In the genomic region with DNA sequence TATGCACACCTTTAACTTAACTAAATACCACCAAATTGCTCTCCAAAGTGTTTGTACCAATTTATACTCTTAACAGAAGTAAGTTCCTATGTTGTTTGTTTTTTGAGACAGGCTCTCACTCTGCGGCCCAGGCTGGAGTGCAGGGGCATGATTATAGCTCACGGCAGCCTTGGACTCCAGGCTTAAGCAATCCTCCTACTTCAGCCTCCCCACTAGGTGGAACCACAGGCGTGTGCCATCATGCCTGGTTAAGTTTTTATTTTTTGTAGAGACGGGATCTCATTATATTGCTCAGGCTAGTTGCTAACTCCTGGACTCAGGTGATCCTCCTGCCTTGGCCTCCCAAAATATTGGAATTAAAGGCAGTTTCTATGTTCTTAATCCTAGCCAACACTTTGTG, we compare ENCODE assay signal across 13 cellular contexts. TPM values are rescaled to one million over a fixed set of nuclear protein-coding genes. Genes with fewer than 3 reads are reported as not detected.
DNase-seq lines count a peak whose midpoint lies in the region; ATAC-seq, FAIRE-seq and TF ChIP-seq lines count a peak whose summit lies in the region.
"Had no signal": no experiment of that assay in that cellular context is flagged by ENCODE, and none has a peak within 500 bp of the region (broad histone marks: within the 10 kb centered on the region; RNA-seq: fewer than 3 reads in every experiment).

No MANE protein-coding gene starts in this region.

- H3K36me3 Mint-ChIP-seq in activated CD4-positive, alpha-beta T cell treated with anti-CD3 and anti-CD28 coated beads for 36 hours (ENCODE audit: low read depth) = no peaks in the 10 kb centered on the region
- H3K36me3 Mint-ChIP-seq in astrocyte (ENCODE audit: low read depth, unreplicated experiment) (no peaks in the 10 kb centered on the region), osteocyte (ENCODE audit: unreplicated experiment) (no peaks in the 10 kb centered on the region)
- H3K36me3 Mint-ChIP-seq: T-cell had no signal

- DNase-seq in activated CD4-positive, alpha-beta T cell treated with anti-CD3 and anti-CD28 coated beads for 36 hours = peak; percentile 44
- DNase-seq in activated CD4-positive, alpha-beta T cell treated with anti-CD3 and anti-CD28 coated beads for 1 hour = no peak
- DNase-seq in astrocyte (ENCODE audit: low read depth) (no peak), osteocyte (ENCODE audit: extremely low spot score, unreplicated experiment) (no peak), occipital lobe (lab: John Stamatoyannopoulos, UW) (no peak), cerebellar nuclear complex (lab: John Stamatoyannopoulos, UW) (no peak)
- DNase-seq: amygdala, DMS79, NCI-H146 had no signal

- H2AFZ ChIP-seq in astrocyte (ENCODE audit: low read depth, low read length) = no peak overlapping the region

- FAIRE-seq in astrocyte (lab: Jason Lieb, UNC) = no peak
- FAIRE-seq: A204.1 had no signal

- no peak overlapping the region for H3K27ac ChIP-seq in HEK293 (ENCODE audit: extremely low read depth, low read depth, low read length)
- H3K27ac ChIP-seq in astrocyte (ENCODE audit: low read depth, low read length) = no peak overlapping the region

- H3K36me3 ChIP-seq in HEK293 (ENCODE audit: control insufficient read depth in 2 of 2, insufficient read depth in 1 of 2, low read length in 2 of 2) = no peaks in the 10 kb centered on the region
- H3K36me3 ChIP-seq in astrocyte (ENCODE audit: insufficient read depth, low read length) = no peaks in the 10 kb centered on the region

- peak; percentile 64 for ATAC-seq in activated CD4-positive, alpha-beta T cell treated with anti-CD3 and anti-CD28 coated beads for 36 hours
- ATAC-seq in HG03095 (IDR thresholded peaks at IDR 0.05; ENCODE audit: unreplicated experiment) = no peak

- no peak overlapping the region for H3K4me3 ChIP-seq in HEK293 (ENCODE audit: low read depth, low read length)
- H3K4me3 ChIP-seq in astrocyte (ENCODE audit: insufficient read depth, low read depth, low read length) = no peak overlapping the region

- CTCF ChIA-PET in activated CD4-positive, alpha-beta T cell treated with anti-CD3 and anti-CD28 coated beads for 36 hours (lab: Charles Lee) = interaction anchor here (0.7 to 4.1 kb wide), 9 partner anchors 8 to 555 kb away, joined by 3 to 20 read pairs (median 4); no protein-coding TSS in a partner anchor
- CTCF ChIA-PET in HEK293 (lab: Yijun Ruan, JAX) = interaction anchor here (0.6 to 1.2 kb wide), 3 partner anchors 41 to 295 kb away, joined by 3 to 4 read pairs (median 3); no protein-coding TSS in a partner anchor

- no peaks in the 10 kb centered on the region for H3K9me3 Mint-ChIP-seq in activated CD4-positive, alpha-beta T cell treated with anti-CD3 and anti-CD28 coated beads for 36 hours (ENCODE audit: low read depth)
- H3K9me3 Mint-ChIP-seq in astrocyte (ENCODE audit: unreplicated experiment) (no peaks in the 10 kb centered on the region), osteocyte (ENCODE audit: unreplicated experiment) (no peaks in the 10 kb centered on the region)
- H3K9me3 Mint-ChIP-seq: T-cell had no signal

- no peak overlapping the region for H3K27ac Mint-ChIP-seq in activated CD4-positive, alpha-beta T cell treated with anti-CD3 and anti-CD28 coated beads for 36 hours
- H3K27ac Mint-ChIP-seq in astrocyte (ENCODE audit: unreplicated experiment) (peak overlapping the region; percentile 9), osteocyte (ENCODE audit: unreplicated experiment) (peak overlapping the region; percentile 93)
- H3K27ac Mint-ChIP-seq: T-cell had no signal

- 0 out of 2 replicates have a peak, but pooled peaks cover 2% of the 10 kb centered on the region for H3K4me1 ChIP-seq in HEK293 (ENCODE audit: control insufficient read depth, insufficient read depth, low read length)
- H3K4me1 ChIP-seq in astrocyte (ENCODE audit: insufficient read depth, low read length) = peaks cover 22% of the 10 kb centered on the region

- no peak overlapping the region for H3K4me3 Mint-ChIP-seq in activated CD4-positive, alpha-beta T cell treated with anti-CD3 and anti-CD28 coated beads for 36 hours
- H3K4me3 Mint-ChIP-seq in astrocyte (ENCODE audit: unreplicated experiment) (no peak overlapping the region), osteocyte (ENCODE audit: unreplicated experiment) (no peak overlapping the region)
- H3K4me3 Mint-ChIP-seq: T-cell had no signal

- H3K27me3 Mint-ChIP-seq in activated CD4-positive, alpha-beta T cell treated with anti-CD3 and anti-CD28 coated beads for 36 hours = no peaks in the 10 kb centered on the region
- H3K27me3 Mint-ChIP-seq in astrocyte (ENCODE audit: low read depth, unreplicated experiment) = no peaks in the 10 kb centered on the region
- H3K27me3 Mint-ChIP-seq in osteocyte (ENCODE audit: unreplicated experiment) = no peaks in the 10 kb centered on the region
- H3K27me3 Mint-ChIP-seq: T-cell had no signal

- H3K4me1 Mint-ChIP-seq in activated CD4-positive, alpha-beta T cell treated with anti-CD3 and anti-CD28 coated beads for 36 hours = peaks cover 11% of the 10 kb centered on the region
- H3K4me1 Mint-ChIP-seq in astrocyte (ENCODE audit: low read depth, unreplicated experiment) (peaks cover 21% of the 10 kb centered on the region), osteocyte (ENCODE audit: unreplicated experiment) (peaks cover 41% of the 10 kb centered on the region)
- H3K4me1 Mint-ChIP-seq: T-cell had no signal

- no peak for TF ChIP-seq CTCF in HEK293 (tag by site-specific recombination; IDR thresholded peaks at IDR 0.05)
- no peak for TF ChIP-seq CTCF in astrocyte (IDR thresholded peaks at IDR 0.05; ENCODE audit: insufficient read depth, low read depth, low read length)
- TF ChIP-seq CTCF in osteocyte (IDR thresholded peaks at IDR 0.05) = peak; percentile 28

- H3K4me2 ChIP-seq in astrocyte (ENCODE audit: low read length) = no peak overlapping the region

- intact Hi-C loops in activated CD4-positive, alpha-beta T cell treated with anti-CD3 and anti-CD28 coated beads for 36 hours (cut with DNase I, micrococcal nuclease) = loop anchor here in 1 of 2 experiments (2.0 kb wide), 1 partner anchor 167 kb away; no protein-coding TSS in a partner anchor

- H3K9me3 ChIP-seq in HEK293 (ENCODE audit: control insufficient read depth, insufficient read depth, low read depth, low read length) (no peaks in the 10 kb centered on the region), astrocyte (ENCODE audit: insufficient read depth, low read depth, low read length) (no peaks in the 10 kb centered on the region)

- POLR2A ChIA-PET in activated CD4-positive, alpha-beta T cell treated with anti-CD3 and anti-CD28 coated beads for 36 hours (lab: Charles Lee) = no interaction called here
- POLR2A ChIA-PET in HEK293 (lab: Yijun Ruan, JAX) = interaction anchor here (0.8 kb wide), 1 partner anchor 136 kb away, joined by 3 read pairs; no protein-coding TSS in a partner anchor

- no peaks in the 10 kb centered on the region for H3K79me2 ChIP-seq in astrocyte (ENCODE audit: insufficient read depth, low read length)

- H3K9ac ChIP-seq in astrocyte (ENCODE audit: low read length) = no peak overlapping the region

- no peaks in the 10 kb centered on the region for H3K27me3 ChIP-seq in astrocyte (ENCODE audit: insufficient read depth, low read length)

- H4K20me1 ChIP-seq in astrocyte (ENCODE audit: insufficient read depth, low read length) = no peaks in the 10 kb centered on the region

TF ChIP-seq in HEK293, 187 proteins besides CTCF, POLR2A, EP300 and RAD21:
- peak; percentile 25 for TF ChIP-seq ZNF654 (tag by site-specific recombination; IDR thresholded peaks at IDR 0.05; ENCODE audit: low read depth)
- TF ChIP-seq ZNF701 (tag by site-specific recombination; IDR thresholded peaks at IDR 0.05) = no peak
TF ChIP-seq in HEK293: peak in this region for 1.

RNA-seq across cellular contexts. Expression of a gene that starts 13.1 kb away (rescaled TPM):
- total RNA-seq in activated CD4-positive, alpha-beta T cell treated with anti-CD3 and anti-CD28 coated beads for 36 hours = 10 to 100 TPM; 41.4 to 43.6 TPM
- total RNA-seq in astrocyte (24.2 and 25.4 TPM in 2 replicates), osteocyte (53.6 and 63.3 TPM in 2 replicates), occipital lobe (54.0 TPM)
